Comparison of ENCODE assay signal across 8 cellular contexts in the genomic region with DNA sequence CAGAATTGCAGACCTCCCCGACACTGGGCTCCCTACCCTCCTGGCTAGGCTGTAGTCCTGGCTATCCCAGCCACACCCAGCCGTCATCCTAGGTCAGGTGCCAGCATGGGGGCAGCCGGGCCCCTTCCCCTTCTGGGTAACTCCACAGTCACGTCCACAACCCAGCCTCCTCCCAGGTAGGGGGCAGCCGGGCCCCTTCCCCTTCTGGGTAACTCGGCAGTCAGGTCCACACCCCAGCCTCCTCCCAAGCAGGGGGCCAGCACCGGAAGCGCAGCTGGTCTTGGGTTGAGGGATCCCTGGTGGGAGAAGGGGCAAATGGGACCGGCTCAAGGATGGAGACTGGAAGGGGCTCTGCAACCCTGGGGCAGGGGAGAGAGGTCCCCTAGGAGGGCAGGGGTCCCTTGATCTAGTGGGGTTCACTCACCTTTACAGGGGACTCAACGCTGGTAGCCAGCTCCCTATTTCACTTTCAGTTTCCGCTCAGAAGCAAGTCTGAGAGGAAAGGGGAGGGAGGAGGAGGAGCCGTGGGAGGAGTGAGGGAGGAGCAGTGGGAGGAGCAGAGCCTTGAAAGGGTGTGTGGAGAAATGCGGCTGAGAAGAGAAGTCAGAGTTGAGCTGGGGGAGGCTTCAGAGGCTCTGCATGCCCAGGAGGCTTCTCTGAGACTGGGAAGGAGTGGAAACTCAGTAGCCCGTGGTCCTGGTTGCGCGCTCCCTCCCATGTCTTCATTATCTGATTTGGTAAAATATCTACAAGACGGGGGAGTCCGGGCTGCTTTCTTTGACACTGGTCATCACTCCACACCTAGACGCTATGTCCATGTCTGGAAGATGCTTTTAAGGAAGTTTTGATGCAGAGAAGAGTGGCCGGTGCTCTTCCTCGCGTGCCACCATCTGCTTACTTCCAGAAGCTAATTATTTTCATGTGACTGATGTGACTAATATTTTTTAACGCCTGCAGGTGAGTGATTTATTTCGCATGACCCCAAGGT. TPM values are rescaled to one million over a fixed set of nuclear protein-coding genes. Genes with fewer than 3 reads are reported as not detected.
DNase-seq lines count a peak whose midpoint lies in the region; ATAC-seq, FAIRE-seq and TF ChIP-seq lines count a peak whose summit lies in the region.

Gene TRIM21 (minus strand): TSS at position 494 of the 988 bp plus-strand sequence. CDS start 3,293 bp downstream, outside the sequence.

- peak within 1 kb of the TSS; percentile 75 to 92 (median 81) for H3K4me3 ChIP-seq in pancreas
- peak within 1 kb of the TSS; percentile 72 to 75 for H3K4me3 ChIP-seq in tibial artery

- no peak for TF ChIP-seq CTCF in pancreas (IDR thresholded peaks at IDR 0.05)
- no peak for TF ChIP-seq CTCF in tibial artery (IDR thresholded peaks at IDR 0.05)

- H3K9me3 Mint-ChIP-seq in activated naive CD8-positive, alpha-beta T cell treated with anti-CD3 and anti-CD28 coated beads for 36 hours, result peaks cover 10% of the 10 kb centered on the region

- in situ Hi-C loops in KBM-7 (cut with MboI; ENCODE audit: low pct_unique_long_range_greater_than_20kb, low sequenced_read_pairs), result no loop called here

- H3K27ac Mint-ChIP-seq in activated naive CD8-positive, alpha-beta T cell treated with anti-CD3 and anti-CD28 coated beads for 36 hours, result peak within 1 kb of the TSS; percentile 96

- ATAC-seq in GM21717 (IDR thresholded peaks at IDR 0.05; ENCODE audit: unreplicated experiment) (peak; percentile 100), Right ventricle myocardium inferior (peak; percentile 100), pancreas (peak; percentile 99 to 100 (median 100))

- H3K27me3 Mint-ChIP-seq in activated naive CD8-positive, alpha-beta T cell treated with anti-CD3 and anti-CD28 coated beads for 36 hours, result peaks cover 6% of the 10 kb centered on the region

- H3K27ac ChIP-seq in pancreas (peak within 1 kb of the TSS in 3 of 4 donors; percentile 70 to 80 (median 78)), tibial artery (peak within 1 kb of the TSS; percentile 80 to 82)

- H3K9me3 ChIP-seq in pancreas (no peaks in the 10 kb centered on the region), tibial artery (no peaks in the 10 kb centered on the region)

- peaks cover 0 to 3% (median 0%) of the 10 kb centered on the region in 4 donors for H3K27me3 ChIP-seq in pancreas
- no peaks in the 10 kb centered on the region for H3K27me3 ChIP-seq in tibial artery

- H3K4me1 ChIP-seq in pancreas (peaks cover 0 to 4% (median 0%) of the 10 kb centered on the region in 3 donors), tibial artery (peaks cover 0 to 6% (median 0%) of the 10 kb centered on the region in 4 donors)

- DNase-seq in EL, result peak; percentile 88
- DNase-seq in KBM-7, result peak; percentile 98
- peak; percentile 96 for DNase-seq in SKM-1 (lab: John Stamatoyannopoulos, UW; ENCODE audit: unreplicated experiment)
- peak; percentile 85 for DNase-seq in activated naive CD8-positive, alpha-beta T cell treated with anti-CD3 and anti-CD28 coated beads for 36 hours
- peak; percentile 85 for DNase-seq in Right ventricle myocardium inferior (ENCODE audit: missing footprints)
- DNase-seq in pancreas, result peak; percentile 73 to 89 (median 80)
- DNase-seq in tibial artery, result peak; percentile 86 to 91

- H3K36me3 Mint-ChIP-seq in activated naive CD8-positive, alpha-beta T cell treated with anti-CD3 and anti-CD28 coated beads for 36 hours, result peaks cover 42% of the 10 kb centered on the region

- FAIRE-seq in pancreas (lab: Jason Lieb, UNC), result no peak

- 8 to 9% methylated on average over 24 of the region's 24 CpGs for WGBS in pancreas, 2 donors

- H3K36me3 ChIP-seq in pancreas (peaks cover 0 to 17% (median 5%) of the 10 kb centered on the region in 3 donors), tibial artery (peaks cover 17 to 20% (median 18%) of the 10 kb centered on the region in 3 donors)

- H3K4me3 Mint-ChIP-seq in activated naive CD8-positive, alpha-beta T cell treated with anti-CD3 and anti-CD28 coated beads for 36 hours, result peak within 1 kb of the TSS; percentile 95

- H3K4me1 Mint-ChIP-seq in activated naive CD8-positive, alpha-beta T cell treated with anti-CD3 and anti-CD28 coated beads for 36 hours, result peaks cover 33% of the 10 kb centered on the region

- intact Hi-C loops in Right ventricle myocardium inferior (cut with DNase I) (loop anchor here (5.0 kb wide), 1 partner anchor 206 kb away; no protein-coding TSS in a partner anchor), pancreas (cut with DNase I) (no loop called here), tibial artery (cut with DNase I; ENCODE audit: low total_unique reads) (no loop called here)

RNA-seq across cellular contexts. Expression of gene TRIM21, which starts in this region (rescaled TPM):
- total RNA-seq in activated naive CD8-positive, alpha-beta T cell treated with anti-CD3 and anti-CD28 coated beads for 36 hours, result 10 to 100 TPM; 34.3 to 37.1 TPM
- 10.5 TPM for total RNA-seq in Right ventricle myocardium inferior
- 10 to 100 TPM in 1 of 6 donors, 1 to 10 TPM in 5; 3.5 to 12.9 (median 5.1) TPM for total RNA-seq in pancreas
- 1 to 10 TPM; 8.1 to 8.3 TPM for polyA plus RNA-seq in pancreas

Comparison
In these comparisons a context has a peak if more than half of its experiments do, and no peak if none do; other contexts are left out.
1. Peak in every context shown above with its lines: DNase-seq, ATAC-seq, H3K4me3 ChIP-seq and H3K27ac ChIP-seq.